Comparison of ENCODE assay signal across 8 cellular contexts in genomic region chr1:121008512-121009215, GRCh38.
DNase-seq lines count a peak whose midpoint lies in the region; ATAC-seq, FAIRE-seq and TF ChIP-seq lines count a peak whose summit lies in the region.
"Not testable (repeated sequence)": the region's sequence is repeated elsewhere in the genome, so short reads cannot be mapped to it uniquely, and the experiment has no call there.

No MANE protein-coding gene starts in this region.

- FAIRE-seq in endothelial cell of umbilical vein (lab: Jason Lieb, UNC): not testable (repeated sequence)

- H4K20me1 ChIP-seq in endothelial cell of umbilical vein (replicated peaks; ENCODE audit: control insufficient read depth, extremely low read depth, insufficient read depth, low read length): not testable (repeated sequence)

- not testable (repeated sequence) for H3K27ac Mint-ChIP-seq in T-helper 2 cell treated with Interferon-gamma antibody and Interleukin-4, amounts not matched to agents 5 μg/mL and 100 μg/mL, for 36 hours; type B pancreatic cell

- intact Hi-C loops in endothelial cell of umbilical vein (cut with micrococcal nuclease); lower lobe of right lung (cut with DNase I): not testable (repeated sequence)

- peaks cover 13 to 24% of the 10 kb centered on the region in 2 experiments for H3K27me3 ChIP-seq in endothelial cell of umbilical vein (ENCODE audit: control insufficient read depth in 2 of 2, insufficient read depth in 2 of 2, low read length in 2 of 2)
- H3K27me3 ChIP-seq in lower lobe of right lung (ENCODE audit: low read depth); rectal smooth muscle tissue (ENCODE audit: control insufficient read depth, insufficient read depth, low read length): not testable (repeated sequence)

- not testable (repeated sequence) for H3K36me3 Mint-ChIP-seq in T-helper 2 cell treated with Interferon-gamma antibody and Interleukin-4, amounts not matched to agents 5 μg/mL and 100 μg/mL, for 36 hours (ENCODE audit: low read depth); type B pancreatic cell

- not testable (repeated sequence) for H3K4me2 ChIP-seq in endothelial cell of umbilical vein (ENCODE audit: insufficient read depth, low read length)

- H2AFZ ChIP-seq in endothelial cell of umbilical vein (ENCODE audit: low read depth, low read length): not testable (repeated sequence)

- not testable (repeated sequence) for ATAC-seq in lower lobe of right lung

- not testable (repeated sequence) for H3K27ac ChIP-seq in endothelial cell of umbilical vein (ENCODE audit: insufficient read depth, low read depth, low read length); lower lobe of right lung; rectal smooth muscle tissue (ENCODE audit: low read depth, low read length)

- TF ChIP-seq POLR2A in endothelial cell of umbilical vein (IDR thresholded peaks at IDR 0.05; ENCODE audit: low read depth, low read length): not testable (repeated sequence)

- POLR2A ChIA-PET in endothelial cell of umbilical vein (lab: Charles Lee): not testable (repeated sequence)

- TF ChIP-seq CTCF in endothelial cell of umbilical vein (IDR thresholded peaks at IDR 0.05; ENCODE audit: extremely low read depth in 1 of 2, insufficient read depth in 1 of 2, low read depth in 1 of 2, low read length in 2 of 2); lower lobe of right lung (IDR thresholded peaks at IDR 0.05); type B pancreatic cell (conservative IDR thresholded peaks at IDR 0.05): not testable (repeated sequence)

- not testable (repeated sequence) for H3K9me1 ChIP-seq in endothelial cell of umbilical vein (replicated peaks; ENCODE audit: control insufficient read depth, extremely low read depth, insufficient read depth, low read length)

- CTCF ChIA-PET in endothelial cell of umbilical vein (lab: Charles Lee): not testable (repeated sequence)

- H3K4me1 ChIP-seq in endothelial cell of umbilical vein (ENCODE audit: control insufficient read depth, extremely low read depth, insufficient read depth, low read length); lower lobe of right lung; rectal smooth muscle tissue (ENCODE audit: control insufficient read depth, insufficient read depth, low read length): not testable (repeated sequence)

- H3K4me3 Mint-ChIP-seq in T-helper 2 cell treated with Interferon-gamma antibody and Interleukin-4, amounts not matched to agents 5 μg/mL and 100 μg/mL, for 36 hours: peak overlapping the region; percentile 67
- H3K4me3 Mint-ChIP-seq in type B pancreatic cell: peak overlapping the region; percentile 82

- H3K4me3 ChIP-seq in endothelial cell of umbilical vein (replicated peaks in 1 of 3; ENCODE audit: insufficient read depth in 1 of 3, low read depth in 1 of 3, low read length in 3 of 3): not testable (repeated sequence)
- H3K4me3 ChIP-seq in lower lobe of right lung: peak overlapping the region; percentile 21
- H3K4me3 ChIP-seq in rectal smooth muscle tissue (ENCODE audit: low read length): peak overlapping the region; percentile 41

- dilution Hi-C loops in endothelial cell of umbilical vein (cut with MboI; ENCODE audit: extremely low pct_ligation_motif_present, low sequenced_read_pairs): not testable (repeated sequence)

- H3K4me1 Mint-ChIP-seq in T-helper 2 cell treated with Interferon-gamma antibody and Interleukin-4, amounts not matched to agents 5 μg/mL and 100 μg/mL, for 36 hours (ENCODE audit: low read depth): peaks cover 11% of the 10 kb centered on the region
- not testable (repeated sequence) for H3K4me1 Mint-ChIP-seq in type B pancreatic cell (ENCODE audit: unreplicated experiment)

- DNase-seq in ELF-1 (ENCODE audit: low read depth, low spot score) (peak; percentile 1), astrocyte of the hippocampus (ENCODE audit: low read depth, low spot score) (peak; percentile 0), type B pancreatic cell (ENCODE audit: extremely low spot score, unreplicated experiment) (peak; percentile 66)
- DNase-seq in T-helper 2 cell treated with Interferon-gamma antibody and Interleukin-4, amounts not matched to agents 5 μg/mL and 100 μg/mL, for 36 hours (ENCODE audit: low spot score); endothelial cell of umbilical vein (ENCODE audit: low read depth, low spot score); lower lobe of right lung: not testable (repeated sequence)
- DNase-seq in activated T-cell treated with anti-CD3 and anti-CD28 coated beads, Interleukin-2, amount 50 U/mL, for 48 hours: peak; percentile 38 to 46

- H3K9me3 Mint-ChIP-seq in T-helper 2 cell treated with Interferon-gamma antibody and Interleukin-4, amounts not matched to agents 5 μg/mL and 100 μg/mL, for 36 hours; type B pancreatic cell: not testable (repeated sequence)

- H3K9ac ChIP-seq in endothelial cell of umbilical vein (replicated peaks; ENCODE audit: extremely low read depth, insufficient read depth, low read length); rectal smooth muscle tissue (ENCODE audit: low read length): not testable (repeated sequence)

- not testable (repeated sequence) for H3K9me3 ChIP-seq in endothelial cell of umbilical vein (replicated peaks; ENCODE audit: control insufficient read depth, insufficient read depth, low read length); lower lobe of right lung

- H3K27me3 Mint-ChIP-seq in T-helper 2 cell treated with Interferon-gamma antibody and Interleukin-4, amounts not matched to agents 5 μg/mL and 100 μg/mL, for 36 hours (ENCODE audit: low read depth): peaks cover 16% of the 10 kb centered on the region
- peaks cover 22% of the 10 kb centered on the region for H3K27me3 Mint-ChIP-seq in type B pancreatic cell

- not testable (repeated sequence) for BruUV-seq in endothelial cell of umbilical vein (replicated peaks; lab: Mats Ljungman, UMichigan)

- not testable (repeated sequence) for H3K36me3 ChIP-seq in endothelial cell of umbilical vein (ENCODE audit: control insufficient read depth in 2 of 2, extremely low read depth in 1 of 2, insufficient read depth in 2 of 2, low read length in 2 of 2); lower lobe of right lung; rectal smooth muscle tissue (ENCODE audit: control insufficient read depth, insufficient read depth, low read length)

- not testable (repeated sequence) for H3K79me2 ChIP-seq in endothelial cell of umbilical vein (ENCODE audit: control insufficient read depth, insufficient read depth, low read length)

TF ChIP-seq in endothelial cell of umbilical vein, 7 proteins besides CTCF, POLR2A, EP300 and RAD21:
- peak; percentile 67 for TF ChIP-seq EZH2 (IDR thresholded peaks at IDR 0.05; ENCODE audit: borderline replicate concordance, low read depth, low read length, severe bottlenecking)
